Comparison of ENCODE assay signal across 26 cellular contexts in genomic region chr9:126510564-126510963, GRCh38.
DNase-seq lines count a peak whose midpoint lies in the region; ATAC-seq, FAIRE-seq and TF ChIP-seq lines count a peak whose summit lies in the region.
"Had no signal": no experiment of that assay in that cellular context is flagged by ENCODE, and none has a peak within 500 bp of the region (broad histone marks: within the 10 kb centered on the region; RNA-seq: fewer than 3 reads in every experiment).

No MANE protein-coding gene starts in this region.

- CTCF ChIA-PET in activated CD4-positive, alpha-beta memory T cell treated with anti-CD3 and anti-CD28 coated beads for 36 hours (lab: Charles Lee) = interaction anchor here (0.9 to 12.5 kb wide), 6 partner anchors 9 to 114 kb away, joined by 3 to 111 read pairs (median 5); no protein-coding TSS in a partner anchor

- H3K27ac ChIP-seq in VCaP (peak overlapping the region; percentile 77), sigmoid colon (no peak overlapping the region)
- H3K27ac ChIP-seq: 22Rv1, BLaER1, SJSA1 had no signal

- no peak for ATAC-seq in Right ventricle myocardium superior (ENCODE audit: poor library complexity)
- no peak for ATAC-seq in Right ventricle myocardium inferior
- ATAC-seq: CD8-positive, alpha-beta T cell had no signal

- no peak for TF ChIP-seq CTCF in VCaP (conservative IDR thresholded peaks at IDR 0.05)
- no peak for TF ChIP-seq CTCF in glutamatergic neuron (IDR thresholded peaks at IDR 0.05; ENCODE audit: partially characterized antibody, unreplicated experiment)
- TF ChIP-seq CTCF in sigmoid colon (IDR thresholded peaks at IDR 0.05) = no peak

- H3K9me3 ChIP-seq in sigmoid colon = no peaks in the 10 kb centered on the region
- H3K9me3 ChIP-seq: BLaER1, SJSA1 had no signal

- DNase-seq in Right ventricle myocardium superior (peak; percentile 12), Right ventricle myocardium inferior (ENCODE audit: missing footprints) (no peak), glutamatergic neuron (peak; percentile 13), sigmoid colon (peak; percentile 37), GM12891 (ENCODE audit: insufficient read length, low spot score) (no peak)
- DNase-seq in stimulated activated CD4-positive, alpha-beta T cell treated with anti-CD3 and anti-CD28 coated beads, Interleukin-12 subunit alpha, Interleukin-12 subunit beta, amount 100 ng/mL, for 4 hours = no peak
- DNase-seq in activated CD4-positive, alpha-beta memory T cell treated with anti-CD3 and anti-CD28 coated beads for 36 hours = no peak
- DNase-seq: ACHN; CD8-positive, alpha-beta T cell; DMS153; GOT3; Karpas-422; MV-4-11; NCI-H1105 treated with DMSO at 0.1 percent for 48 hours; NCI-H2081; NCI-H2171; NCI-H345; NCI-H524; NCI-H774; NK-92 treated with Interleukin-12 subunit alpha and Interleukin-12 subunit beta, amount 100 ng/mL, for 24 hours had no signal

- 48 to 68% methylated on average over 6 of the region's 6 CpGs for WGBS in sigmoid colon, 2 donors

- peaks cover 0 to 12% (median 7%) of the 10 kb centered on the region in 4 donors for H3K4me1 ChIP-seq in sigmoid colon

- H3K9me3 Mint-ChIP-seq in glutamatergic neuron (ENCODE audit: unreplicated experiment) = peaks cover 4% of the 10 kb centered on the region
- H3K9me3 Mint-ChIP-seq in activated CD4-positive, alpha-beta memory T cell treated with anti-CD3 and anti-CD28 coated beads for 36 hours = no peaks in the 10 kb centered on the region
- H3K9me3 Mint-ChIP-seq: CD8-positive, alpha-beta T cell had no signal

- TF ChIP-seq POLR2A in sigmoid colon (IDR thresholded peaks at IDR 0.05) = no peak
- TF ChIP-seq POLR2A in GM12891 (IDR thresholded peaks at IDR 0.05; ENCODE audit: low read depth, low read length) = no peak

- H3K36me3 Mint-ChIP-seq in glutamatergic neuron (ENCODE audit: unreplicated experiment) = peaks cover 8% of the 10 kb centered on the region
- H3K36me3 Mint-ChIP-seq in activated CD4-positive, alpha-beta memory T cell treated with anti-CD3 and anti-CD28 coated beads for 36 hours = no peaks in the 10 kb centered on the region
- H3K36me3 Mint-ChIP-seq: CD8-positive, alpha-beta T cell had no signal

- H3K4me3 Mint-ChIP-seq in glutamatergic neuron (ENCODE audit: unreplicated experiment) = no peak overlapping the region
- no peak overlapping the region for H3K4me3 Mint-ChIP-seq in activated CD4-positive, alpha-beta memory T cell treated with anti-CD3 and anti-CD28 coated beads for 36 hours
- H3K4me3 Mint-ChIP-seq: CD8-positive, alpha-beta T cell had no signal

- H3K36me3 ChIP-seq in sigmoid colon = no peaks in the 10 kb centered on the region
- H3K36me3 ChIP-seq: BLaER1, SJSA1 had no signal

- no peak for TF ChIP-seq EP300 in sigmoid colon (IDR thresholded peaks at IDR 0.05)

- H3K27me3 Mint-ChIP-seq in glutamatergic neuron (ENCODE audit: unreplicated experiment) = peaks cover 16% of the 10 kb centered on the region
- peaks cover 41% of the 10 kb centered on the region for H3K27me3 Mint-ChIP-seq in activated CD4-positive, alpha-beta memory T cell treated with anti-CD3 and anti-CD28 coated beads for 36 hours

- no peak overlapping the region for H3K4me3 ChIP-seq in sigmoid colon
- H3K4me3 ChIP-seq: BLaER1, SJSA1 had no signal

- peaks cover 21 to 74% (median 30%) of the 10 kb centered on the region in 3 donors for H3K27me3 ChIP-seq in sigmoid colon

- no peak for FAIRE-seq in GM12891 (lab: Jason Lieb, UNC)
- FAIRE-seq: G401.6, GM18507 had no signal

- no peak overlapping the region for H3K27ac Mint-ChIP-seq in glutamatergic neuron (ENCODE audit: unreplicated experiment)
- no peak overlapping the region for H3K27ac Mint-ChIP-seq in activated CD4-positive, alpha-beta memory T cell treated with anti-CD3 and anti-CD28 coated beads for 36 hours
- H3K27ac Mint-ChIP-seq: CD8-positive, alpha-beta T cell had no signal

- peaks cover 5% of the 10 kb centered on the region for H3K4me1 Mint-ChIP-seq in glutamatergic neuron (ENCODE audit: low read depth, unreplicated experiment)
- peaks cover 1% of the 10 kb centered on the region for H3K4me1 Mint-ChIP-seq in activated CD4-positive, alpha-beta memory T cell treated with anti-CD3 and anti-CD28 coated beads for 36 hours (ENCODE audit: low read depth)

- intact Hi-C loops in Right ventricle myocardium superior (cut with DNase I) = no loop called here
- intact Hi-C loops in Right ventricle myocardium inferior (cut with DNase I) = no loop called here
- intact Hi-C loops in sigmoid colon (cut with DNase I) = no loop called here
- intact Hi-C loops in activated CD4-positive, alpha-beta memory T cell treated with anti-CD3 and anti-CD28 coated beads for 36 hours (cut with micrococcal nuclease) = loop anchor here (10.0 kb wide), 2 partner anchors 494 to 986 kb away; no protein-coding TSS in a partner anchor

- POLR2A ChIA-PET in activated CD4-positive, alpha-beta memory T cell treated with anti-CD3 and anti-CD28 coated beads for 36 hours (lab: Charles Lee) = interaction anchor here (0.9 kb wide), 1 partner anchor 44 kb away, joined by 3 read pairs; no protein-coding TSS in a partner anchor

TF ChIP-seq in GM12891, 5 proteins besides CTCF, POLR2A, EP300 and RAD21:
- TF ChIP-seq POLR2AphosphoS5 (IDR thresholded peaks at IDR 0.05; ENCODE audit: low read depth, low read length) (no peak), TAF1 (IDR thresholded peaks at IDR 0.05; ENCODE audit: low read depth, low read length) (no peak), SPI1 (IDR thresholded peaks at IDR 0.05; ENCODE audit: low read depth, low read length) (no peak), PAX5 (IDR thresholded peaks at IDR 0.05; ENCODE audit: insufficient read depth, low read length, severe bottlenecking) (no peak), POU2F2 (IDR thresholded peaks at IDR 0.05; ENCODE audit: low read depth, low read length) (no peak)

Comparison
In these comparisons a context has a peak if more than half of its experiments do, and no peak if none do; other contexts are left out.
1. DNase-seq: peak in Right ventricle myocardium superior (single experiment), glutamatergic neuron (single experiment) and sigmoid colon (single experiment); none in Right ventricle myocardium inferior (single experiment), stimulated activated CD4-positive, alpha-beta T cell treated with anti-CD3 and anti-CD28 coated beads, Interleukin-12 subunit alpha, Interleukin-12 subunit beta, amount 100 ng/mL, for 4 hours (single experiment), GM12891 (single experiment) and activated CD4-positive, alpha-beta memory T cell treated with anti-CD3 and anti-CD28 coated beads for 36 hours (single experiment).